In genomic region chr2:73925853-73926492, GRCh38 we compare ENCODE assay signal across 8 cellular contexts. TPM values are rescaled to one million over a fixed set of nuclear protein-coding genes. Genes with fewer than 3 reads are reported as not detected.
DNase-seq lines count a peak whose midpoint lies in the region; ATAC-seq and TF ChIP-seq lines count a peak whose summit lies in the region.

No MANE protein-coding gene starts in this region.

- H3K27me3 ChIP-seq in HAP-1 (ENCODE audit: low read depth) (no peaks in the 10 kb centered on the region), Peyer's patch (no peaks in the 10 kb centered on the region), fibroblast of lung (ENCODE audit: control insufficient read depth, insufficient read depth, low read length) (no peaks in the 10 kb centered on the region)

- peak overlapping the region; percentile 80 for H3K4me3 ChIP-seq in HAP-1
- H3K4me3 ChIP-seq in Peyer's patch, result peak overlapping the region; percentile 69 to 79 (median 72)
- peak overlapping the region in 3 of 4 experiments; percentile 12 to 97 (median 65) for H3K4me3 ChIP-seq in fibroblast of lung (replicated peaks in 1 of 4; ENCODE audit: control extremely low read depth in 1 of 4, insufficient read depth in 1 of 4, low read depth in 3 of 4, low read length in 4 of 4)
- peak overlapping the region; percentile 79 for H3K4me3 ChIP-seq in skeletal muscle cell (ENCODE audit: low read depth, low read length)

- ATAC-seq in HG03135 (IDR thresholded peaks at IDR 0.05; ENCODE audit: unreplicated experiment), result no peak
- ATAC-seq in GM19023 (IDR thresholded peaks at IDR 0.05; ENCODE audit: unreplicated experiment), result no peak

- H3K27ac ChIP-seq in Peyer's patch, result peak overlapping the region; percentile 92 to 96 (median 94)
- H3K27ac ChIP-seq in fibroblast of lung (ENCODE audit: insufficient read depth, low read length), result no peak overlapping the region

- TF ChIP-seq CTCF in Peyer's patch (IDR thresholded peaks at IDR 0.05) (no peak), fibroblast of lung (conservative IDR thresholded peaks at IDR 0.05 in 1 of 2, IDR thresholded peaks at IDR 0.05 in 1 of 2; ENCODE audit: low read depth in 1 of 2, low read length in 2 of 2) (no peak)

- in situ Hi-C loops in HAP-1 (cut with MboI; ENCODE audit: low sequenced_read_pairs), result no loop called here

- H3K9ac ChIP-seq in fibroblast of lung (ENCODE audit: insufficient read depth, low read length), result no peak overlapping the region

- H3K36me3 ChIP-seq in HAP-1 (replicated peaks), result peaks cover 3% of the 10 kb centered on the region; the same call in 1 of the 2 replicates
- no peaks in the 10 kb centered on the region for H3K36me3 ChIP-seq in Peyer's patch
- H3K36me3 ChIP-seq in fibroblast of lung (ENCODE audit: control insufficient read depth, insufficient read depth, low read length), result no peaks in the 10 kb centered on the region

- peak in 1 of 2 donors; percentile 65 for TF ChIP-seq POLR2A in Peyer's patch (IDR thresholded peaks at IDR 0.05)

- H3K4me2 ChIP-seq in fibroblast of lung (ENCODE audit: extremely low read depth, insufficient read depth, low read length), result peak overlapping the region; percentile 44

- peak overlapping the region; percentile 5 for H2AFZ ChIP-seq in fibroblast of lung (ENCODE audit: low read length)

- no peaks in the 10 kb centered on the region for H3K9me3 ChIP-seq in HAP-1
- no peaks in the 10 kb centered on the region for H3K9me3 ChIP-seq in Peyer's patch
- no peaks in the 10 kb centered on the region for H3K9me3 ChIP-seq in fibroblast of lung (ENCODE audit: control insufficient read depth, insufficient read depth, low read depth, low read length)

- H4K20me1 ChIP-seq in fibroblast of lung (ENCODE audit: control insufficient read depth, extremely low read depth, insufficient read depth, low read length), result no peaks in the 10 kb centered on the region

- DNase-seq in HAP-1 (ENCODE audit: low spot score in 2 of 2), result no peak
- peak in 2 of 3 donors; percentile 68 to 79 for DNase-seq in Peyer's patch
- no peak for DNase-seq in fibroblast of lung (ENCODE audit: low read depth in 2 of 2)
- no peak for DNase-seq in skeletal muscle cell (ENCODE audit: low read depth)
- no peak for DNase-seq in stimulated activated CD4-positive, alpha-beta T cell treated with anti-CD3 and anti-CD28 coated beads, Interleukin-4, amount 100 ng/mL, for 4 hours
- no peak for DNase-seq in SW 1271 (lab: John Stamatoyannopoulos, UW)

- peaks cover 18% of the 10 kb centered on the region for H3K4me1 ChIP-seq in HAP-1
- H3K4me1 ChIP-seq in Peyer's patch, result peaks cover 7 to 25% (median 10%) of the 10 kb centered on the region in 4 donors
- peaks cover 2% of the 10 kb centered on the region for H3K4me1 ChIP-seq in fibroblast of lung (ENCODE audit: control insufficient read depth, extremely low read depth, insufficient read depth, low read length)

- H3K79me2 ChIP-seq in fibroblast of lung (ENCODE audit: control insufficient read depth, insufficient read depth, low read length), result peaks cover 35% of the 10 kb centered on the region

RNA-seq across cellular contexts. Expression of gene DGUOK, which starts 0.7 kb away (rescaled TPM):
- 10 to 100 TPM; 24.2 to 44.5 (median 39.7) TPM for total RNA-seq in Peyer's patch
- total RNA-seq in fibroblast of lung, result 51.6 and 54.3 TPM in 2 replicates
- 83.2 and 93.7 TPM in 2 replicates for polyA plus RNA-seq in fibroblast of lung
- 96.7 and 104 TPM in 2 replicates for polyA plus RNA-seq in fibroblast of lung (2012)
- 39.6 and 40.5 TPM in 2 replicates for polyA minus RNA-seq in fibroblast of lung (ENCODE audit: low replicate concordance)

RNA-seq across cellular contexts. Expression of gene ACTG2, which starts 33.2 kb away (rescaled TPM):
- total RNA-seq in Peyer's patch (100 to 1,000 TPM in 1 of 4 donors, 10 to 100 TPM in 3; 27.5 to 140 (median 40.0) TPM), fibroblast of lung (4.1 TPM in 2 replicates)
- 107 and 600 TPM in 2 replicates for polyA plus RNA-seq in fibroblast of lung
- polyA plus RNA-seq in fibroblast of lung (2012), result 118 and 780 TPM in 2 replicates
- polyA minus RNA-seq in fibroblast of lung (ENCODE audit: low replicate concordance), result 95.8 and 1,122 TPM in 2 replicates

RNA-seq across cellular contexts. Expression of gene TET3, which starts 58.7 kb away (rescaled TPM):
- total RNA-seq in Peyer's patch (10 to 100 TPM; 18.2 to 38.7 (median 27.0) TPM), fibroblast of lung (2.6 and 3.1 TPM in 2 replicates)
- polyA plus RNA-seq in fibroblast of lung, result 1.6 and 2.1 TPM in 2 replicates
- 1.4 and 2.4 TPM in 2 replicates for polyA plus RNA-seq in fibroblast of lung (2012)
- 8.2 and 10.6 TPM in 2 replicates for polyA minus RNA-seq in fibroblast of lung (ENCODE audit: low replicate concordance)

Comparison
In these comparisons a context has a peak if more than half of its experiments do, and no peak if none do; other contexts are left out.
1. DNase-seq: peak in Peyer's patch (2 of 3); none in HAP-1 (0 of 2), fibroblast of lung (0 of 2), skeletal muscle cell (single experiment), stimulated activated CD4-positive, alpha-beta T cell treated with anti-CD3 and anti-CD28 coated beads, Interleukin-4, amount 100 ng/mL, for 4 hours (0 of 2) and SW 1271 (0 of 2).
2. Peak in every context shown above with its lines, with median percentiles within 50 percentile points of each other: H3K4me3 ChIP-seq.